ENCODE assay signal across 8 cellular contexts in the genomic region with DNA sequence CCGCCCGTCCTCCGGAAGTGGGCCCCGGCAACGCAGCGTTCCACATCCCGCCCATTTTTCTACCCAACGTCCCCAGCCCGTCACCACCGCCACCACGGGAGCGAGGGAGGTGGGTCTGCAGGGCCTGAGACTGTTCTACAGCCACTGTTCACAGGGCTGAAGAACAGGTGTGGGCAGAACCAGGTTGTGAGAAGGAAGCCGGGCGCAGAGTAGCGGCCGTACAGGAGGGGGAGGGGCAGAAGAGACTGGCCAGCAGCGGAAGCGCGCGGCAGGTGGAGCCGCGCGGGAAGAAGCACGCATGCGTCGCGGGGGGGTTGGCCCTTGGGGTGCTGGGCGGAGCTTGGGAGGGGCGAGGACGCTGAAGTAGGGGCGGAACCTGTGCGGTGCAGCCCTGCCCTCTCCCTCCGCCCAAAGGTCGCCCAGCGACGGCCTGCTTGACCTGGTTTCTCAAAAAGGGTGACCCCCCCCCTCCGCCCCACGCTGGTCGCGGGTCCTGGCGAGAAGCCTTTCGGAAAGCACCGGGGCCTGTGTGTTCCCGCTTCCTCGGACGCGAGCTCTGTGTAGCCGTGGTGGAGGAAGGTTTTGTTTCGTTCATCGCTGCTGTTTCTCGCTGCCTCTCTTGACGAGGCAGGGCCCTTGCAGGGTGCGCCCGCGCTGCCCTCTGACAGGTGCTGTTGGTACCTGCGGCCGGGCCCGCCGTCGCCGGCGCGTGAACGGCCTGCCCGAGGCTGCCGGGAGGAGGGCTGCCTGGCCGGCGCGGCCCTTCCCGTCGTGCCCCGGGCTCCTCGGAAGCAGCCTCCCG. TPM values are rescaled to one million over a fixed set of nuclear protein-coding genes. Genes with fewer than 3 reads are reported as not detected.
DNase-seq lines count a peak whose midpoint lies in the region; ATAC-seq and TF ChIP-seq lines count a peak whose summit lies in the region.

No MANE protein-coding gene starts in this region.

- TF ChIP-seq POLR2A in stomach (IDR thresholded peaks at IDR 0.05): peak in 2 of 4 donors; percentile 13 to 33

- H3K4me1 ChIP-seq in ES-I3 (ENCODE audit: insufficient read depth, low read length) (peaks cover 12% of the 10 kb centered on the region; the same call in 1 of the 2 replicates), RWPE2 (ENCODE audit: insufficient read depth, poor library complexity, severe bottlenecking) (peaks cover 31% of the 10 kb centered on the region), stomach (peaks cover 46 to 57% (median 53%) of the 10 kb centered on the region in 4 donors)

- H3K27me3 ChIP-seq in H7 (ENCODE audit: control insufficient read depth, insufficient read depth, low read length): no peaks in the 10 kb centered on the region
- no peaks in the 10 kb centered on the region for H3K27me3 ChIP-seq in RWPE2 (ENCODE audit: insufficient read depth, poor library complexity, severe bottlenecking)
- no peaks in the 10 kb centered on the region for H3K27me3 ChIP-seq in stomach

- no peaks in the 10 kb centered on the region for H3K9me3 Mint-ChIP-seq in neural crest cell

- peaks cover 60% of the 10 kb centered on the region for H3K4me1 Mint-ChIP-seq in neural crest cell

- TF ChIP-seq EP300 in stomach (IDR thresholded peaks at IDR 0.05): no peak

- ATAC-seq in RWPE2 (ENCODE audit: low read depth): peak; percentile 69

- H3K9ac ChIP-seq in ES-I3 (ENCODE audit: low read depth, low read length): peak overlapping the region; percentile 97

- intact Hi-C loops in stomach (cut with DNase I; ENCODE audit: low total_unique reads): no loop called here

- no peak for TF ChIP-seq CTCF in RWPE2 (IDR thresholded peaks at IDR 0.05; ENCODE audit: poor library complexity, severe bottlenecking)
- TF ChIP-seq CTCF in neural crest cell (conservative IDR thresholded peaks at IDR 0.05): no peak
- TF ChIP-seq CTCF in stomach (IDR thresholded peaks at IDR 0.05): no peak

- no peaks in the 10 kb centered on the region for H3K36me3 ChIP-seq in ES-I3 (ENCODE audit: insufficient read depth, low read length)
- no peaks in the 10 kb centered on the region; the same call in 1 of the 2 replicates for H3K36me3 ChIP-seq in H7 (replicated peaks; ENCODE audit: control insufficient read depth, insufficient read depth, low read length)
- H3K36me3 ChIP-seq in RWPE2 (ENCODE audit: low read depth): no peaks in the 10 kb centered on the region
- H3K36me3 ChIP-seq in stomach: peaks cover 0 to 7% (median 0%) of the 10 kb centered on the region in 4 donors

- H3K4me3 ChIP-seq in H7 (ENCODE audit: insufficient read depth, low read depth, low read length): peak overlapping the region; percentile 65
- H3K4me3 ChIP-seq in RWPE2 (ENCODE audit: severe bottlenecking): peak overlapping the region; percentile 43
- peak overlapping the region; percentile 56 to 75 (median 68) for H3K4me3 ChIP-seq in stomach

- peak overlapping the region; percentile 82 for H3K27ac ChIP-seq in RWPE2 (ENCODE audit: poor library complexity, severe bottlenecking)
- peak overlapping the region; percentile 97 to 99 (median 98) for H3K27ac ChIP-seq in stomach

- peak overlapping the region; percentile 92 for H3K4me3 Mint-ChIP-seq in neural crest cell

- WGBS in stomach, 5 donors: 0 to 1% (median 0%) methylated on average over 40 to 74 of the region's 74 CpGs

- H3K27me3 Mint-ChIP-seq in neural crest cell (ENCODE audit: low read depth): no peaks in the 10 kb centered on the region

- peak overlapping the region; percentile 100 for H3K27ac Mint-ChIP-seq in neural crest cell (ENCODE audit: unreplicated experiment)

- no peaks in the 10 kb centered on the region for H3K36me3 Mint-ChIP-seq in neural crest cell (ENCODE audit: low read depth)

- peak; percentile 97 for DNase-seq in H7
- DNase-seq in LoVo (ENCODE audit: low spot score): peak; percentile 97
- DNase-seq in RWPE2 (ENCODE audit: low spot score): peak; percentile 94
- peak; percentile 96 for DNase-seq in activated gamma-delta T cell (lab: John Stamatoyannopoulos, UW)
- DNase-seq in fibroblast of the conjunctiva (ENCODE audit: low read depth): peak; percentile 91
- peak; percentile 95 for DNase-seq in neural crest cell (ENCODE audit: low read depth, low spot score)
- peak; percentile 97 for DNase-seq in stomach

- H3K9me3 ChIP-seq in ES-I3 (ENCODE audit: control insufficient read depth, insufficient read depth, low read length) (no peaks in the 10 kb centered on the region; the same call in 1 of the 2 replicates), RWPE2 (ENCODE audit: severe bottlenecking) (no peaks in the 10 kb centered on the region), stomach (no peaks in the 10 kb centered on the region)

RNA-seq across cellular contexts. Expression of gene MGAT1, which starts 7.8 kb away (rescaled TPM):
- total RNA-seq in H7 (2014; rRNA removed; shearing (Covaris generic)): 76.1 and 77.8 TPM in 2 replicates
- total RNA-seq in neural crest cell: 57.0 and 57.1 TPM in 2 replicates
- 100 to 1,000 TPM in 3 of 5 donors, 10 to 100 TPM in 2; 57.2 to 656 (median 148) TPM for total RNA-seq in stomach
- 10 to 100 TPM; 52.8 to 63.3 (median 57.9) TPM for polyA plus RNA-seq in stomach

RNA-seq across cellular contexts. Expression of gene ZFP62, which starts 50.7 kb away (rescaled TPM):
- 20.6 and 31.1 TPM in 2 replicates for total RNA-seq in H7 (2014; rRNA removed; shearing (Covaris generic))
- 41.6 and 44.4 TPM in 2 replicates for total RNA-seq in neural crest cell
- 10 to 100 TPM in 4 of 5 donors, 1 to 10 TPM in 1; 8.2 to 46.9 (median 16.5) TPM for total RNA-seq in stomach
- polyA plus RNA-seq in stomach: 10 to 100 TPM in 2 of 3 donors, 1 to 10 TPM in 1; 7.8 to 20.5 (median 13.3) TPM

Comparison
In these comparisons a context has a peak if more than half of its experiments do, and no peak if none do; other contexts are left out.
1. Peak in every context shown above with its lines: DNase-seq, ATAC-seq, H3K4me3 ChIP-seq and H3K27ac ChIP-seq.